Comparison of ENCODE assay signal across 17 cellular contexts in the genomic region with DNA sequence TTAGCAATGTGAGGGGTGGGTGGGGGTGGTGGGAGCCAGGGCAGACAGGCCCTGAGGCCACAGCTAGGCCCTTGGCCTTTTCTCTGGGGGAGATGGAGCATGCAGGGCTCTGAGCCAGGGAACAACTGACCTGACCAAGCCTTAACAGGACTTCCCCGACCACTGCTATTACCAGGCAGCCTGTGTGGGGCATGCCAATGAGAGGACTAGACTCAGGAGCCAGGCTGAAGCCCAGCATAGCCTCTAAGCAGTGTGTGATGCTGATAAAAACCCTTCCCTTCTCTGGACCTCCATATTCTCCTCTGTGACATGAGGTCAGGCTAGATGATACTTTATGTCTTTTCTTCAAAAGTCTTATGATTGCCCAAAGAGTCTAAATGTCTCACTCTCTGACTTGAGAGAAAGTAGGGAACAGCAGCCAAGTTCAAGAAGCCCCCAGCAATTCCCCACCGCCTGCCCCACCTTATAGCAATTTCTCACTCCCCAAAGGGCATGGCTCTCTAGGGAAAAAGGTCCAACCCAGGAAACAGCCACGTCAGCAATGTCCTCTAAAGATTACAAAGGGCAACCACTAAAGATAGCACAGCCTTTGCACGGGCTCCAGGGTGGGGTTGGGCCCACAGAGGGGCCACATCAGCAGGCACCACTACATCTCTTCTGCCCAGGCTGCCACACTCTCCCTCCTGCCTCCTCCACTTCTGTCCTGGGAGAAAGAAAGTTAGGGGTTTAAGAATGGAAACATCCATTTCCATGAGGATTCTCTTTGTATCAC.
DNase-seq lines count a peak whose midpoint lies in the region; ATAC-seq and TF ChIP-seq lines count a peak whose summit lies in the region.
"Had no signal": no experiment of that assay in that cellular context is flagged by ENCODE, and none has a peak within 500 bp of the region (broad histone marks: within the 10 kb centered on the region; RNA-seq: fewer than 3 reads in every experiment).

No MANE protein-coding gene starts in this region.

- H3K27ac ChIP-seq in CD4-positive, alpha-beta T cell (ENCODE audit: low read depth, low read length): no peak overlapping the region
- H3K27ac ChIP-seq in IMR-90 (ENCODE audit: insufficient read depth, low read length) (no peak overlapping the region), lower lobe of right lung (no peak overlapping the region), osteoblast (ENCODE audit: low read depth, low read length) (no peak overlapping the region), caudate nucleus (ENCODE audit: low read depth, low read length) (no peak overlapping the region)
- H3K27ac ChIP-seq: SJCRH30 had no signal

- H3K4me3 Mint-ChIP-seq in CD4-positive, alpha-beta T cell: no peak overlapping the region
- peak overlapping the region; percentile 21 for H3K4me3 Mint-ChIP-seq in activated T-helper 1 cell treated with anti-CD3 and anti-CD28 coated beads, Interleukin-12 subunit alpha, Interleukin-12 subunit beta, Interleukin-2, Interleukin-4 antibody, amounts not matched to agents 30 ng/mL and 10 ng/mL and 1 ng/mL, durations not matched to agents 14 hours and 24 hours and 36 hours
- H3K4me3 Mint-ChIP-seq: HFFc6, type B pancreatic cell had no signal

- WGBS in IMR-90 (ENCODE audit: extremely low coverage in 2 of 2, insufficient read length in 1 of 2), 2 experiments: no CpG with 5 or more reads among the region's 4 CpGs

- H3K9me3 ChIP-seq in CD4-positive, alpha-beta T cell (ENCODE audit: control insufficient read depth, low read length): no peaks in the 10 kb centered on the region
- H3K9me3 ChIP-seq in IMR-90 (ENCODE audit: control insufficient read depth, insufficient read depth, low read length) (no peaks in the 10 kb centered on the region), lower lobe of right lung (no peaks in the 10 kb centered on the region), osteoblast (ENCODE audit: low read depth, low read length) (no peaks in the 10 kb centered on the region)
- H3K9me3 ChIP-seq: heart right ventricle, SJCRH30 had no signal

- no peaks in the 10 kb centered on the region for H3K27me3 Mint-ChIP-seq in CD4-positive, alpha-beta T cell
- no peaks in the 10 kb centered on the region for H3K27me3 Mint-ChIP-seq in activated T-helper 1 cell treated with anti-CD3 and anti-CD28 coated beads, Interleukin-12 subunit alpha, Interleukin-12 subunit beta, Interleukin-2, Interleukin-4 antibody, amounts not matched to agents 30 ng/mL and 10 ng/mL and 1 ng/mL, durations not matched to agents 14 hours and 24 hours and 36 hours (ENCODE audit: insufficient read depth)
- H3K27me3 Mint-ChIP-seq: type B pancreatic cell had no signal

- H3K9me1 ChIP-seq in IMR-90 (ENCODE audit: insufficient read depth, low read length): peaks cover 32% of the 10 kb centered on the region

- H3K4me3 ChIP-seq in IMR-90 (ENCODE audit: insufficient read depth, low read depth, low read length) (no peak overlapping the region), lower lobe of right lung (no peak overlapping the region), osteoblast (ENCODE audit: insufficient read depth, low read length) (no peak overlapping the region)
- H3K4me3 ChIP-seq: heart right ventricle, SJCRH30 had no signal

- H3K79me1 ChIP-seq in IMR-90 (ENCODE audit: low read depth in 1 of 2, low read length in 2 of 2): peaks cover 33 to 84% of the 10 kb centered on the region in 2 experiments

- 0 out of 2 replicates have a peak overlapping the region, but pooled peaks have one; percentile 12 for H3K23ac ChIP-seq in IMR-90 (ENCODE audit: low read depth, low read length)

- no peak for DNase-seq in CD4-positive, alpha-beta T cell
- DNase-seq in IMR-90 (no peak), lower lobe of right lung (no peak), osteoblast (ENCODE audit: insufficient read length, low spot score, missing footprints) (no peak), caudate nucleus (lab: John Stamatoyannopoulos, UW) (no peak), RPMI8226 (no peak)
- no peak for DNase-seq in activated T-helper 1 cell treated with anti-CD3 and anti-CD28 coated beads, Interleukin-12 subunit alpha, Interleukin-12 subunit beta, Interleukin-2, Interleukin-4 antibody, amounts not matched to agents 30 ng/mL and 10 ng/mL and 1 ng/mL, durations not matched to agents 14 hours and 24 hours and 36 hours (ENCODE audit: low spot score)
- DNase-seq: DMS79; effector CD8-positive, alpha-beta T cell; heart right ventricle; HFFc6; NCI-H1930; NCI-H524; SJCRH30; stimulated activated CD4-positive, alpha-beta T cell treated with anti-CD3 and anti-CD28 coated beads, Interleukin-4, amount 100 ng/mL, for 4 hours had no signal

- H3K9me3 Mint-ChIP-seq in CD4-positive, alpha-beta T cell: no peaks in the 10 kb centered on the region
- no peaks in the 10 kb centered on the region for H3K9me3 Mint-ChIP-seq in activated T-helper 1 cell treated with anti-CD3 and anti-CD28 coated beads, Interleukin-12 subunit alpha, Interleukin-12 subunit beta, Interleukin-2, Interleukin-4 antibody, amounts not matched to agents 30 ng/mL and 10 ng/mL and 1 ng/mL, durations not matched to agents 14 hours and 24 hours and 36 hours
- H3K9me3 Mint-ChIP-seq: HFFc6, type B pancreatic cell had no signal

- no peak overlapping the region for H2AK5ac ChIP-seq in IMR-90 (ENCODE audit: low read depth, low read length)

- H2BK20ac ChIP-seq in IMR-90 (ENCODE audit: low read depth, low read length): no peak overlapping the region

- no peak overlapping the region for H3K14ac ChIP-seq in IMR-90 (replicated peaks; ENCODE audit: low read depth, low read length)

- no peaks in the 10 kb centered on the region for H3K27me3 ChIP-seq in CD4-positive, alpha-beta T cell (ENCODE audit: control insufficient read depth, insufficient read depth, low read length)
- no peaks in the 10 kb centered on the region for H3K27me3 ChIP-seq in IMR-90 (ENCODE audit: control insufficient read depth, insufficient read depth, low read length)
- H3K27me3 ChIP-seq in lower lobe of right lung (ENCODE audit: low read depth): no peaks in the 10 kb centered on the region
- no peaks in the 10 kb centered on the region for H3K27me3 ChIP-seq in osteoblast (ENCODE audit: insufficient read depth, low read length)
- H3K27me3 ChIP-seq: heart right ventricle, SJCRH30 had no signal

- no peak overlapping the region for H3K18ac ChIP-seq in IMR-90 (ENCODE audit: low read depth, low read length)

- H4K91ac ChIP-seq in IMR-90 (ENCODE audit: insufficient read depth, low read depth, low read length): no peak overlapping the region

- TF ChIP-seq RAD21 in IMR-90 (IDR thresholded peaks at IDR 0.05; ENCODE audit: low read length): no peak

- intact Hi-C loops in CD4-positive, alpha-beta T cell (cut with DNase I, micrococcal nuclease): no loop called here
- intact Hi-C loops in IMR-90 (cut with micrococcal nuclease) (no loop called here), lower lobe of right lung (cut with DNase I) (no loop called here)
- intact Hi-C loops in activated T-helper 1 cell treated with anti-CD3 and anti-CD28 coated beads, Interleukin-12 subunit alpha, Interleukin-12 subunit beta, Interleukin-2, Interleukin-4 antibody, amounts not matched to agents 30 ng/mL and 10 ng/mL and 1 ng/mL, durations not matched to agents 14 hours and 24 hours and 36 hours (cut with micrococcal nuclease): no loop called here

- H3K36me3 ChIP-seq in IMR-90 (ENCODE audit: control insufficient read depth, insufficient read depth, low read length) (no peaks in the 10 kb centered on the region), lower lobe of right lung (no peaks in the 10 kb centered on the region), osteoblast (ENCODE audit: insufficient read depth, low read length) (no peaks in the 10 kb centered on the region)
- H3K36me3 ChIP-seq: heart right ventricle, SJCRH30 had no signal

- no peak overlapping the region for H3K56ac ChIP-seq in IMR-90 (ENCODE audit: extremely low read depth, insufficient read depth, low read length)

- H2BK15ac ChIP-seq in IMR-90 (ENCODE audit: low read depth, low read length): no peak overlapping the region

- no peak overlapping the region for H4K8ac ChIP-seq in IMR-90 (ENCODE audit: low read depth in 2 of 2, low read length in 2 of 2)

- in situ Hi-C loops in IMR-90 (cut with MboI; ENCODE audit: low sequenced_read_pairs): no loop called here

- H3K27ac Mint-ChIP-seq in CD4-positive, alpha-beta T cell: peak overlapping the region; percentile 78
- peak overlapping the region; percentile 79 for H3K27ac Mint-ChIP-seq in activated T-helper 1 cell treated with anti-CD3 and anti-CD28 coated beads, Interleukin-12 subunit alpha, Interleukin-12 subunit beta, Interleukin-2, Interleukin-4 antibody, amounts not matched to agents 30 ng/mL and 10 ng/mL and 1 ng/mL, durations not matched to agents 14 hours and 24 hours and 36 hours
- H3K27ac Mint-ChIP-seq: HFFc6, type B pancreatic cell had no signal

- H3K4me2 ChIP-seq in IMR-90 (ENCODE audit: low read depth, low read length) (no peak overlapping the region), osteoblast (ENCODE audit: insufficient read depth, low read length) (no peak overlapping the region)

- H3K79me2 ChIP-seq in osteoblast (ENCODE audit: insufficient read depth, low read length): peaks cover 22% of the 10 kb centered on the region

- H3K36me3 Mint-ChIP-seq in CD4-positive, alpha-beta T cell (ENCODE audit: low read depth): peaks cover 4% of the 10 kb centered on the region
- H3K36me3 Mint-ChIP-seq in activated T-helper 1 cell treated with anti-CD3 and anti-CD28 coated beads, Interleukin-12 subunit alpha, Interleukin-12 subunit beta, Interleukin-2, Interleukin-4 antibody, amounts not matched to agents 30 ng/mL and 10 ng/mL and 1 ng/mL, durations not matched to agents 14 hours and 24 hours and 36 hours (ENCODE audit: low read depth): peaks cover 26% of the 10 kb centered on the region

- H4K5ac ChIP-seq in IMR-90 (ENCODE audit: low read depth, low read length): no peak overlapping the region

- POLR2A ChIA-PET in CD4-positive, alpha-beta T cell (lab: Charles Lee): interaction anchor here (1.1 kb wide), 1 partner anchor 10 kb away, joined by 5 read pairs; no protein-coding TSS in a partner anchor
- POLR2A ChIA-PET in IMR-90 (lab: Charles Lee; ENCODE audit: unreplicated experiment): no interaction called here

- no peak overlapping the region for H2AFZ ChIP-seq in IMR-90 (replicated peaks; ENCODE audit: low read length, poor library complexity)
- no peak overlapping the region for H2AFZ ChIP-seq in osteoblast (ENCODE audit: low read length)

- H2BK5ac ChIP-seq in IMR-90 (ENCODE audit: low read depth, low read length, poor library complexity, severe bottlenecking): no peak overlapping the region

- no peak for TF ChIP-seq CTCF in CD4-positive, alpha-beta T cell (IDR thresholded peaks at IDR 0.05)
- TF ChIP-seq CTCF in IMR-90 (conservative IDR thresholded peaks at IDR 0.05; ENCODE audit: low read depth, low read length): no peak
- TF ChIP-seq CTCF in lower lobe of right lung (IDR thresholded peaks at IDR 0.05): no peak
- no peak for TF ChIP-seq CTCF in osteoblast (IDR thresholded peaks at IDR 0.05; ENCODE audit: extremely low read depth, low read depth, low read length)

- H3K4me1 ChIP-seq in IMR-90 (ENCODE audit: control insufficient read depth, insufficient read depth, low read length): no peaks in the 10 kb centered on the region
- H3K4me1 ChIP-seq in lower lobe of right lung: peaks cover 8% of the 10 kb centered on the region
- no peaks in the 10 kb centered on the region for H3K4me1 ChIP-seq in osteoblast (ENCODE audit: insufficient read depth, low read length)
- H3K4me1 ChIP-seq: SJCRH30 had no signal

- CTCF ChIA-PET in CD4-positive, alpha-beta T cell (lab: Charles Lee): interaction anchor here (1.3 kb wide), 1 partner anchor 167 kb away, joined by 4 read pairs; no protein-coding TSS in a partner anchor
- CTCF ChIA-PET in IMR-90 (lab: Yijun Ruan, JAX): no interaction called here

- no TSS peak for BruUV-seq in IMR-90 (replicated peaks; lab: Mats Ljungman, UMichigan)

- peaks cover 38% of the 10 kb centered on the region; the same call in 1 of the 2 replicates for H4K20me1 ChIP-seq in IMR-90 (ENCODE audit: insufficient read depth, low read length)
- H4K20me1 ChIP-seq in osteoblast (ENCODE audit: insufficient read depth, low read length): peaks cover 7% of the 10 kb centered on the region

- TF ChIP-seq POLR2A in IMR-90 (IDR thresholded peaks at IDR 0.05; ENCODE audit: low read depth, low read length): no peak

- no peak overlapping the region for H3K9ac ChIP-seq in IMR-90 (ENCODE audit: low read depth, low read length)

- no peak for ATAC-seq in CD4-positive, alpha-beta T cell (ENCODE audit: poor library complexity)
- ATAC-seq in IMR-90 (ENCODE audit: low read depth) (no peak), lower lobe of right lung (peak; percentile 44 to 51), HG03469 (IDR thresholded peaks at IDR 0.05; ENCODE audit: unreplicated experiment) (no peak)

- dilution Hi-C loops in IMR-90 (cut with HindIII; ENCODE audit: low sequenced_read_pairs, unreplicated experiment): no loop called here

- no peak overlapping the region for H2BK120ac ChIP-seq in IMR-90 (ENCODE audit: low read depth, low read length)

- H2AK9ac ChIP-seq in IMR-90 (replicated peaks; ENCODE audit: low read depth, low read length, poor library complexity): no peak overlapping the region

- peaks cover 80% of the 10 kb centered on the region for H3K4me1 Mint-ChIP-seq in CD4-positive, alpha-beta T cell (ENCODE audit: low read depth)
- H3K4me1 Mint-ChIP-seq in activated T-helper 1 cell treated with anti-CD3 and anti-CD28 coated beads, Interleukin-12 subunit alpha, Interleukin-12 subunit beta, Interleukin-2, Interleukin-4 antibody, amounts not matched to agents 30 ng/mL and 10 ng/mL and 1 ng/mL, durations not matched to agents 14 hours and 24 hours and 36 hours (ENCODE audit: low read depth): peaks cover 73% of the 10 kb centered on the region

- H3K4ac ChIP-seq in IMR-90 (ENCODE audit: low read depth, low read length): no peak overlapping the region

Comparison
In these comparisons a context has a peak if more than half of its experiments do, and no peak if none do; other contexts are left out.
1. ATAC-seq: peak in lower lobe of right lung (2 of 2); none in CD4-positive, alpha-beta T cell (single experiment), IMR-90 (single experiment) and HG03469 (single experiment).